25 cellular contexts compared by ENCODE assay signal in genomic region chr1:70916028-70916427, GRCh38.
"Had no signal": no experiment of that assay in that cellular context is flagged by ENCODE, and none has a peak within 500 bp of the region (broad histone marks: within the 10 kb centered on the region; RNA-seq: fewer than 3 reads in every experiment).

No MANE protein-coding gene starts in this region.

- H3K36me3 Mint-ChIP-seq: activated CD8-positive, alpha-beta memory T cell treated with anti-CD3 and anti-CD28 coated beads, Interleukin-2, amount 10 ng/mL, durations not matched to agents 7 days and 5 days; activated naive CD8-positive, alpha-beta T cell; stimulated activated effector memory CD8-positive, alpha-beta T cell treated with anti-CD3 and anti-CD28 coated beads, Interleukin-12 subunit alpha, Interleukin-12 subunit beta, amount 100 ng/mL, for 72 hours had no signal

- ATAC-seq: activated CD8-positive, alpha-beta memory T cell treated with anti-CD3 and anti-CD28 coated beads, Interleukin-2, amount 10 ng/mL, durations not matched to agents 7 days and 5 days; activated CD8-positive, alpha-beta T cell treated with anti-CD3 and anti-CD28 coated beads, Interleukin-2, amount 10 ng/mL, durations not matched to agents 7 days and 5 days; body of pancreas; left cardiac atrium; stimulated activated effector memory CD8-positive, alpha-beta T cell treated with anti-CD3 and anti-CD28 coated beads, Interleukin-12 subunit alpha, Interleukin-12 subunit beta, amount 100 ng/mL, for 72 hours had no signal

- H3K4me1 Mint-ChIP-seq: activated CD8-positive, alpha-beta memory T cell treated with anti-CD3 and anti-CD28 coated beads, Interleukin-2, amount 10 ng/mL, durations not matched to agents 7 days and 5 days; stimulated activated effector memory CD8-positive, alpha-beta T cell treated with anti-CD3 and anti-CD28 coated beads, Interleukin-12 subunit alpha, Interleukin-12 subunit beta, amount 100 ng/mL, for 72 hours had no signal

- H3K9me3 ChIP-seq: body of pancreas, esophagus squamous epithelium, ovary, prostate gland, sigmoid colon, thoracic aorta had no signal

- DNase-seq: activated CD4-positive, alpha-beta T cell treated with anti-CD3 and anti-CD28 coated beads, Interleukin-2, amount 50 U/mL, for 1 hour; activated CD4-positive, CD25-positive, alpha-beta regulatory T cell treated with anti-CD3 and anti-CD28 coated beads, Interleukin-2, amount 50 U/mL, for 72 hours; activated CD8-positive, alpha-beta memory T cell treated with anti-CD3 and anti-CD28 coated beads, Interleukin-2, amount 10 ng/mL, durations not matched to agents 7 days and 5 days; activated CD8-positive, alpha-beta T cell treated with anti-CD3 and anti-CD28 coated beads, Interleukin-2, amount 10 ng/mL, durations not matched to agents 7 days and 5 days; activated naive CD4-positive, alpha-beta T cell; activated T-cell treated with anti-CD3 and anti-CD28 coated beads, Interleukin-2, amount 50 U/mL, for 48 hours; aorta; body of pancreas; dermis blood vessel endothelial cell; effector CD4-positive, alpha-beta T cell; esophagus squamous epithelium; foreskin melanocyte; left cardiac atrium; mammary epithelial cell; ovary; sigmoid colon; small intestine; stimulated activated CD4-positive, alpha-beta T cell treated with anti-CD3 and anti-CD28 coated beads, Interleukin-4, amount 100 ng/mL, for 24 hours; trophoblast cell had no signal

- H3K4me3 ChIP-seq: body of pancreas, esophagus squamous epithelium, ovary, prostate gland, sigmoid colon, thoracic aorta had no signal

- H3K9me3 Mint-ChIP-seq: stimulated activated effector memory CD8-positive, alpha-beta T cell treated with anti-CD3 and anti-CD28 coated beads, Interleukin-12 subunit alpha, Interleukin-12 subunit beta, amount 100 ng/mL, for 72 hours had no signal

- H3K36me3 ChIP-seq: esophagus squamous epithelium, ovary, prostate gland, sigmoid colon, thoracic aorta had no signal

- H3K4me3 Mint-ChIP-seq: activated CD8-positive, alpha-beta memory T cell treated with anti-CD3 and anti-CD28 coated beads, Interleukin-2, amount 10 ng/mL, durations not matched to agents 7 days and 5 days; activated CD8-positive, alpha-beta T cell treated with anti-CD3 and anti-CD28 coated beads, Interleukin-2, amount 10 ng/mL, durations not matched to agents 7 days and 5 days; activated naive CD8-positive, alpha-beta T cell; stimulated activated effector memory CD8-positive, alpha-beta T cell treated with anti-CD3 and anti-CD28 coated beads, Interleukin-12 subunit alpha, Interleukin-12 subunit beta, amount 100 ng/mL, for 72 hours; stimulated activated naive CD8-positive, alpha-beta T cell treated with anti-CD3 and anti-CD28 coated beads, Interleukin-15, Interleukin-2, amounts not matched to agents 100 ng/mL and 50 ng/mL, for 24 hours had no signal

- H3K4me1 ChIP-seq: body of pancreas, esophagus squamous epithelium, prostate gland had no signal

- H3K27ac ChIP-seq: body of pancreas, epithelial cell of prostate, esophagus squamous epithelium, ovary, prostate gland, sigmoid colon, thoracic aorta had no signal

- H3K27me3 Mint-ChIP-seq: activated CD8-positive, alpha-beta memory T cell treated with anti-CD3 and anti-CD28 coated beads, Interleukin-2, amount 10 ng/mL, durations not matched to agents 7 days and 5 days; activated naive CD8-positive, alpha-beta T cell; stimulated activated naive CD8-positive, alpha-beta T cell treated with anti-CD3 and anti-CD28 coated beads, Interleukin-15, Interleukin-2, amounts not matched to agents 100 ng/mL and 50 ng/mL, for 24 hours had no signal

- H3K27me3 ChIP-seq: body of pancreas, esophagus squamous epithelium, ovary, sigmoid colon had no signal

- H3K27ac Mint-ChIP-seq: activated CD8-positive, alpha-beta memory T cell treated with anti-CD3 and anti-CD28 coated beads, Interleukin-2, amount 10 ng/mL, durations not matched to agents 7 days and 5 days; activated CD8-positive, alpha-beta T cell treated with anti-CD3 and anti-CD28 coated beads, Interleukin-2, amount 10 ng/mL, durations not matched to agents 7 days and 5 days; activated naive CD8-positive, alpha-beta T cell; stimulated activated effector memory CD8-positive, alpha-beta T cell treated with anti-CD3 and anti-CD28 coated beads, Interleukin-12 subunit alpha, Interleukin-12 subunit beta, amount 100 ng/mL, for 72 hours; stimulated activated naive CD8-positive, alpha-beta T cell treated with anti-CD3 and anti-CD28 coated beads, Interleukin-15, Interleukin-2, amounts not matched to agents 100 ng/mL and 50 ng/mL, for 24 hours had no signal
